33 cellular contexts compared by ENCODE assay signal in the genomic region with DNA sequence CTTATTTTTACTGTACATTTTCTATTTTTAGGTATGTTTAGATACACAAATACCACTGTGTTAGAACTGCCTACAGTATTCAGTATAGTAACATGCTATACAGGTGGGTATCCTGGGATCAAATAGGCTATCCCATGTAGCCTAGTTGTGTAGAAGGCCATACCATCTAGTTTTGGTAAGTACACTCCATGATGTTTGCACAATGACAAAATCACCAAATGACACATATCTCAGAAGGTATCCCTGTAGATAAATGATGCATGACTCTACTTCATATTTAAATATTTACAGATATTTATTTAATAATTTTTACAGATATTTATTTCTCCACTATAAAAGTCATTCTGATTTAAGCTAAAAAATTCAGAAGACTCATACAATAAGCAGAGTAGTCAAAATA.
"Had no signal": no experiment of that assay in that cellular context is flagged by ENCODE, and none has a peak within 500 bp of the region (broad histone marks: within the 10 kb centered on the region; RNA-seq: fewer than 3 reads in every experiment).

No MANE protein-coding gene starts in this region.

- H3K27me3 ChIP-seq: adrenal gland, ascending aorta, body of pancreas, brain microvascular endothelial cell, breast epithelium, cardiac muscle cell had no signal

- H3K27ac ChIP-seq: adrenal gland, ascending aorta, body of pancreas, brain microvascular endothelial cell, breast epithelium, cardiac muscle cell had no signal

- DNase-seq: activated effector memory CD4-positive, alpha-beta T cell treated with anti-CD3 and anti-CD28 coated beads, Interleukin-2, amount 50 U/mL, for 16 hours; activated effector memory CD4-positive, alpha-beta T cell treated with Interleukin-2 at 50 U/mL for 16 hours; activated gamma-delta T cell; activated gamma-delta T cell treated with Interleukin-2 at 50 U/mL for 16 hours; activated naive CD4-positive, alpha-beta T cell; activated naive CD4-positive, alpha-beta T cell treated with anti-CD3 and anti-CD28 coated beads for 36 hours; activated naive CD4-positive, alpha-beta T cell treated with anti-CD3 and anti-CD28 coated beads, Interleukin-2, amount 10 ng/mL, durations not matched to agents 7 days and 5 days; activated naive CD4-positive, alpha-beta T cell treated with anti-CD3 and anti-CD28 coated beads, Interleukin-2, amount 50 U/mL, for 16 hours; activated naive CD4-positive, alpha-beta T cell treated with Interleukin-2 at 50 U/mL for 16 hours; activated naive CD8-positive, alpha-beta T cell treated with anti-CD3 and anti-CD28 coated beads for 36 hours; activated naive CD8-positive, alpha-beta T cell treated with anti-CD3 and anti-CD28 coated beads, Interleukin-2, amount 10 ng/mL, durations not matched to agents 7 days and 5 days; activated naive CD8-positive, alpha-beta T cell treated with anti-CD3 and anti-CD28 coated beads, Interleukin-2, amount 50 U/mL, for 24 hours; activated T-cell treated with anti-CD3 and anti-CD28 coated beads, Interleukin-2, amount 50 U/mL, for 24 hours; activated T-cell treated with anti-CD3 and anti-CD28 coated beads, Interleukin-2, amount 50 U/mL, for 4 hours; activated T-cell treated with anti-CD3 and anti-CD28 coated beads, Interleukin-2, amount 50 U/mL, for 48 hours; activated T-cell treated with anti-CD3 and anti-CD28 coated beads, Interleukin-2, amount 50 U/mL, for 72 hours; adrenal gland; amniotic stem cell; amygdala; anterior cingulate cortex; aorta; body of pancreas; brain microvascular endothelial cell; caudate nucleus; central memory CD4-positive, alpha-beta T cell; cerebellar nuclear complex had no signal

- H3K4me3 ChIP-seq: adrenal gland, ascending aorta, body of pancreas, breast epithelium, cardiac muscle cell had no signal

- H3K4me1 ChIP-seq: adrenal gland, body of pancreas, breast epithelium had no signal

- FAIRE-seq: astrocyte, bronchial epithelial cell had no signal

- H3K36me3 ChIP-seq: adrenal gland, ascending aorta, brain microvascular endothelial cell, breast epithelium, cardiac muscle cell had no signal

- H3K9me3 ChIP-seq: adrenal gland, ascending aorta, body of pancreas, breast epithelium had no signal

- ATAC-seq: activated naive CD4-positive, alpha-beta T cell treated with anti-CD3 and anti-CD28 coated beads, Interleukin-2, amount 50 U/mL, for 72 hours; activated naive CD8-positive, alpha-beta T cell treated with anti-CD3 and anti-CD28 coated beads, Interleukin-2, amount 50 U/mL, for 24 hours; activated T-cell treated with anti-CD3 and anti-CD28 coated beads, Interleukin-2, amount 50 U/mL, for 4 hours; activated T-cell treated with anti-CD3 and anti-CD28 coated beads, Interleukin-2, amount 50 U/mL, for 72 hours; activated T-helper 17 cell treated with anti-CD3 and anti-CD28 coated beads, Interleukin-2, amount 50 U/mL, for 72 hours; body of pancreas had no signal
